ENCODE assay signal across 8 cellular contexts in the genomic region with DNA sequence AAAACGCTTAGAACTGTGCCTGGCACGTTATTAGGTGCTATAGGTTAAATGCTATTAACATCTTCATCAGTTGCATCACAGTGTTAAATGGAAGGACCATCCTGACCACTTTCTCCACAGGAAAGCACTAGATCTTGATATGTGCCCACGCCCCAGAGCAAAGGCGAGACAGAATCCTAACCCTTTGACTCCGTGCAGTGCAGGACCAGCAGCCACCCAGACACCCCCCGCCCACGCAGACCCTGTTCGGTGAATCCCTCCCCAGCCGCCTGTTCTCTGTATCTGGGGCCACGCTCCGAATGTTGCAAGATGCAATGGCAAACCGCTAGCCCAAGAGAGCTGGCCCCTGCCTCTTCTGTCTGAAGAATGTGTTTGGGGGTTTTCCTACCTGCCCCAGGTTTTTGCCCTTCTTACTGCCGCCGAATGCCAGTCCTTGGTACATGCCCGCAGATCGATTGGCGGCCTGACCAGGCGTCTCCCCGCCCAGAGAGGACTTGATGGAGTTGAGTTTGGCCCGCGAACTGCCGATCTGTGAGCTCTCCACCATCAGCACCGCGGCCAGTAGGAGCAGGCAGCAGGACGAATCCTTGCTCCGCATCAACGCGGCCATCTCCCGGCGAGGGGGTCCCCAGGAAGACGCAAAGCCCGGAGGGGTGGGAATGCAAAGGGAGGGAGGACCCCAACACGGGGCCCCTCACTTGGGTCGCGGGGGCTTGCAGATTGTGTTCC. TPM values are rescaled to one million over a fixed set of nuclear protein-coding genes. Genes with fewer than 3 reads are reported as not detected.
A peak's percentile ranks its signal among the peaks of the same experiment; 100 is the strongest.
DNase-seq lines count a peak whose midpoint lies in the region; ATAC-seq and FAIRE-seq lines count a peak whose summit lies in the region.

No MANE protein-coding gene starts in this region.

- H3K4me1 Mint-ChIP-seq in T-helper 2 cell treated with Interferon-gamma antibody and Interleukin-4, amounts not matched to agents 5 μg/mL and 100 μg/mL, for 36 hours (ENCODE audit: low read depth) = peaks cover 27% of the 10 kb centered on the region

- H3K4me3 Mint-ChIP-seq in T-helper 2 cell treated with Interferon-gamma antibody and Interleukin-4, amounts not matched to agents 5 μg/mL and 100 μg/mL, for 36 hours = peak overlapping the region; percentile 80

- H3K36me3 ChIP-seq in ES-I3 (ENCODE audit: insufficient read depth, low read length) = no peaks in the 10 kb centered on the region

- H3K4me1 ChIP-seq in ES-I3 (ENCODE audit: insufficient read depth, low read length) = 0 out of 2 replicates have a peak, but pooled peaks cover 6% of the 10 kb centered on the region

- no peaks in the 10 kb centered on the region; the same call in 1 of the 2 replicates for H3K9me3 ChIP-seq in ES-I3 (ENCODE audit: control insufficient read depth, insufficient read depth, low read length)

- H3K9me3 Mint-ChIP-seq in T-helper 2 cell treated with Interferon-gamma antibody and Interleukin-4, amounts not matched to agents 5 μg/mL and 100 μg/mL, for 36 hours = no peaks in the 10 kb centered on the region

- no peak for FAIRE-seq in HTR-8/SVneo (lab: Jason Lieb, UNC)

- H3K27ac Mint-ChIP-seq in T-helper 2 cell treated with Interferon-gamma antibody and Interleukin-4, amounts not matched to agents 5 μg/mL and 100 μg/mL, for 36 hours = no peak overlapping the region

- DNase-seq in T-helper 2 cell treated with Interferon-gamma antibody and Interleukin-4, amounts not matched to agents 5 μg/mL and 100 μg/mL, for 36 hours (ENCODE audit: low spot score) = no peak
- DNase-seq in glomerular visceral epithelial cell (ENCODE audit: extremely low spot score) = peak; percentile 35
- DNase-seq in posterior vena cava (ENCODE audit: low spot score) = peak; percentile 79
- DNase-seq in HTR-8/SVneo (ENCODE audit: insufficient read length, low spot score) = no peak
- no peak for DNase-seq in pons (ENCODE audit: low spot score)

- H3K27me3 Mint-ChIP-seq in T-helper 2 cell treated with Interferon-gamma antibody and Interleukin-4, amounts not matched to agents 5 μg/mL and 100 μg/mL, for 36 hours (ENCODE audit: low read depth) = peaks cover 65% of the 10 kb centered on the region

- H3K36me3 Mint-ChIP-seq in T-helper 2 cell treated with Interferon-gamma antibody and Interleukin-4, amounts not matched to agents 5 μg/mL and 100 μg/mL, for 36 hours (ENCODE audit: low read depth) = no peaks in the 10 kb centered on the region

- intact Hi-C loops in posterior vena cava (cut with DNase I) = loop anchor here in 1 of 2 donors (10.0 kb wide), 1 partner anchor 140 kb away; no protein-coding TSS in a partner anchor

- peak overlapping the region; percentile 66; the same call in 1 of the 2 replicates for H3K9ac ChIP-seq in ES-I3 (ENCODE audit: low read depth, low read length)

- ATAC-seq in GM21515 (IDR thresholded peaks at IDR 0.05; ENCODE audit: unreplicated experiment) (no peak), HG03139 (IDR thresholded peaks at IDR 0.05; ENCODE audit: unreplicated experiment) (no peak)

RNA-seq across cellular contexts. Expression of a gene that starts 1.0 kb away (rescaled TPM):
- 1 to 10 TPM; 1.1 to 1.4 TPM for total RNA-seq in posterior vena cava

Comparison
In these comparisons a context has a peak if more than half of its experiments do, and no peak if none do; other contexts are left out.
1. DNase-seq: peak in glomerular visceral epithelial cell (single experiment) and posterior vena cava (single experiment); none in T-helper 2 cell treated with Interferon-gamma antibody and Interleukin-4, amounts not matched to agents 5 μg/mL and 100 μg/mL, for 36 hours (single experiment), HTR-8/SVneo (single experiment) and pons (single experiment).